Comparison of ENCODE assay signal across 12 cellular contexts in genomic region chr2:44233450-44234128, GRCh38. TPM values are rescaled to one million over a fixed set of nuclear protein-coding genes. Genes with fewer than 3 reads are reported as not detected.
DNase-seq lines count a peak whose midpoint lies in the region; ATAC-seq and TF ChIP-seq lines count a peak whose summit lies in the region.
"Had no signal": no experiment of that assay in that cellular context is flagged by ENCODE, and none has a peak within 500 bp of the region (broad histone marks: within the 10 kb centered on the region; RNA-seq: fewer than 3 reads in every experiment).

No MANE protein-coding gene starts in this region.

- H3K36me3 ChIP-seq in Panc1 (ENCODE audit: control insufficient read depth, insufficient read depth, low read length) (peaks cover 2% of the 10 kb centered on the region; the same call in 1 of the 2 replicates), MG63 (no peaks in the 10 kb centered on the region)
- H3K36me3 ChIP-seq: thoracic aorta had no signal

- TF ChIP-seq CTCF in Panc1 (IDR thresholded peaks at IDR 0.05) (no peak), fibroblast of mammary gland (conservative IDR thresholded peaks at IDR 0.05; ENCODE audit: control insufficient read depth, insufficient read depth, low read depth, low read length) (no peak)

- ATAC-seq in stimulated activated naive CD8-positive, alpha-beta T cell treated with anti-CD3 and anti-CD28 coated beads, Interleukin-15, amount 100 ng/mL, for 72 hours, result no peak
- peak; percentile 89 for ATAC-seq in Panc1

- peaks cover 54% of the 10 kb centered on the region for H3K4me1 ChIP-seq in Panc1 (ENCODE audit: control insufficient read depth, insufficient read depth, low read length)

- BruUV-seq in Panc1 (replicated peaks; lab: Mats Ljungman, UMichigan), result TSS peak; percentile 44

- no peaks in the 10 kb centered on the region for H3K9me3 ChIP-seq in Panc1 (ENCODE audit: control insufficient read depth, insufficient read depth, low read depth, low read length)
- H3K9me3 ChIP-seq in MG63, result no peaks in the 10 kb centered on the region
- H3K9me3 ChIP-seq: sigmoid colon, thoracic aorta had no signal

- CTCF ChIA-PET in Panc1 (lab: Charles Lee), result interaction anchor here (0.7 kb wide), 1 partner anchor 474 kb away, joined by 5 read pairs; no protein-coding TSS in a partner anchor

- no peaks in the 10 kb centered on the region for H3K9me3 Mint-ChIP-seq in stimulated activated naive CD8-positive, alpha-beta T cell treated with anti-CD3 and anti-CD28 coated beads, Interleukin-15, Interleukin-2, amounts not matched to agents 100 ng/mL and 50 ng/mL, for 24 hours
- H3K9me3 Mint-ChIP-seq in stimulated activated naive CD8-positive, alpha-beta T cell treated with anti-CD3 and anti-CD28 coated beads, Interleukin-15, amount 100 ng/mL, for 72 hours, result no peaks in the 10 kb centered on the region

- H3K4me3 ChIP-seq in Panc1 (ENCODE audit: low read depth in 2 of 2, low read length in 2 of 2), result no peak overlapping the region
- no peak overlapping the region for H3K4me3 ChIP-seq in fibroblast of mammary gland (ENCODE audit: control insufficient read depth, low read depth, low read length)
- H3K4me3 ChIP-seq in MG63, result no peak overlapping the region
- H3K4me3 ChIP-seq: sigmoid colon, thoracic aorta had no signal

- no peak for DNase-seq in stimulated activated naive CD8-positive, alpha-beta T cell treated with anti-CD3 and anti-CD28 coated beads, Interleukin-15, amount 100 ng/mL, for 72 hours
- DNase-seq in Panc1 (ENCODE audit: low read depth, low spot score), result peak; percentile 75
- peak; percentile 56 for DNase-seq in fibroblast of mammary gland (ENCODE audit: low read depth)
- no peak for DNase-seq in MG63
- no peak for DNase-seq in RPMI8226
- DNase-seq in NCI-H510A (lab: John Stamatoyannopoulos, UW), result no peak
- DNase-seq in SKM-1 treated with dmso at 0.1 percent for 144 hours (lab: John Stamatoyannopoulos, UW; ENCODE audit: unreplicated experiment), result no peak
- DNase-seq: activated gamma-delta T cell, hypothalamus, sigmoid colon had no signal

- in situ Hi-C loops in Panc1 (cut with HindIII; ENCODE audit: low pct_unique_long_range_greater_than_20kb, low sequenced_read_pairs), result no loop called here

- no peak overlapping the region for H3K4me3 Mint-ChIP-seq in stimulated activated naive CD8-positive, alpha-beta T cell treated with anti-CD3 and anti-CD28 coated beads, Interleukin-15, Interleukin-2, amounts not matched to agents 100 ng/mL and 50 ng/mL, for 24 hours
- H3K4me3 Mint-ChIP-seq in stimulated activated naive CD8-positive, alpha-beta T cell treated with anti-CD3 and anti-CD28 coated beads, Interleukin-15, amount 100 ng/mL, for 72 hours, result no peak overlapping the region

- peak overlapping the region; percentile 21 for H3K27ac Mint-ChIP-seq in stimulated activated naive CD8-positive, alpha-beta T cell treated with anti-CD3 and anti-CD28 coated beads, Interleukin-15, Interleukin-2, amounts not matched to agents 100 ng/mL and 50 ng/mL, for 24 hours
- no peak overlapping the region for H3K27ac Mint-ChIP-seq in stimulated activated naive CD8-positive, alpha-beta T cell treated with anti-CD3 and anti-CD28 coated beads, Interleukin-15, amount 100 ng/mL, for 72 hours

- peak overlapping the region; percentile 86 for H3K27ac ChIP-seq in Panc1 (ENCODE audit: low read length)
- H3K27ac ChIP-seq: sigmoid colon had no signal

- H3K36me3 Mint-ChIP-seq in stimulated activated naive CD8-positive, alpha-beta T cell treated with anti-CD3 and anti-CD28 coated beads, Interleukin-15, Interleukin-2, amounts not matched to agents 100 ng/mL and 50 ng/mL, for 24 hours (ENCODE audit: low read depth), result peaks cover 7% of the 10 kb centered on the region

- POLR2A ChIA-PET in Panc1 (lab: Charles Lee), result no interaction called here

- peaks cover 38% of the 10 kb centered on the region for H3K4me1 Mint-ChIP-seq in stimulated activated naive CD8-positive, alpha-beta T cell treated with anti-CD3 and anti-CD28 coated beads, Interleukin-15, Interleukin-2, amounts not matched to agents 100 ng/mL and 50 ng/mL, for 24 hours (ENCODE audit: low read depth)
- H3K4me1 Mint-ChIP-seq in stimulated activated naive CD8-positive, alpha-beta T cell treated with anti-CD3 and anti-CD28 coated beads, Interleukin-15, amount 100 ng/mL, for 72 hours, result peaks cover 33% of the 10 kb centered on the region

- no peaks in the 10 kb centered on the region for H3K27me3 Mint-ChIP-seq in stimulated activated naive CD8-positive, alpha-beta T cell treated with anti-CD3 and anti-CD28 coated beads, Interleukin-15, Interleukin-2, amounts not matched to agents 100 ng/mL and 50 ng/mL, for 24 hours
- H3K27me3 Mint-ChIP-seq in stimulated activated naive CD8-positive, alpha-beta T cell treated with anti-CD3 and anti-CD28 coated beads, Interleukin-15, amount 100 ng/mL, for 72 hours, result no peaks in the 10 kb centered on the region

- intact Hi-C loops in Panc1 (cut with micrococcal nuclease; ENCODE audit: unreplicated experiment), result loop anchor here (5.0 kb wide), 1 partner anchor 146 kb away; no protein-coding TSS in a partner anchor

- H3K27me3 ChIP-seq in Panc1 (ENCODE audit: control insufficient read depth, insufficient read depth, low read length) (no peaks in the 10 kb centered on the region), MG63 (no peaks in the 10 kb centered on the region)
- H3K27me3 ChIP-seq: sigmoid colon had no signal

RNA-seq across cellular contexts. Expression of gene SLC3A1, which starts 41.7 kb away (rescaled TPM):
- total RNA-seq in Panc1 (2021; ENCODE audit: unreplicated experiment), result 0.26 TPM
- not detected for polyA plus RNA-seq in Panc1 (2012; ENCODE audit: insufficient read length)
- not detected in 2 replicates for total RNA-seq in MG63 (2014; rRNA removed; shearing (Covaris generic); ENCODE audit: low replicate concordance)

Comparison
In these comparisons a context has a peak if more than half of its experiments do, and no peak if none do; other contexts are left out.
1. DNase-seq: peak in Panc1 (single experiment) and fibroblast of mammary gland (single experiment); none in stimulated activated naive CD8-positive, alpha-beta T cell treated with anti-CD3 and anti-CD28 coated beads, Interleukin-15, amount 100 ng/mL, for 72 hours (0 of 2), MG63 (single experiment), RPMI8226 (single experiment), NCI-H510A (single experiment) and SKM-1 treated with dmso at 0.1 percent for 144 hours (single experiment).